ENCODE assay signal across 8 cellular contexts in the genomic region with DNA sequence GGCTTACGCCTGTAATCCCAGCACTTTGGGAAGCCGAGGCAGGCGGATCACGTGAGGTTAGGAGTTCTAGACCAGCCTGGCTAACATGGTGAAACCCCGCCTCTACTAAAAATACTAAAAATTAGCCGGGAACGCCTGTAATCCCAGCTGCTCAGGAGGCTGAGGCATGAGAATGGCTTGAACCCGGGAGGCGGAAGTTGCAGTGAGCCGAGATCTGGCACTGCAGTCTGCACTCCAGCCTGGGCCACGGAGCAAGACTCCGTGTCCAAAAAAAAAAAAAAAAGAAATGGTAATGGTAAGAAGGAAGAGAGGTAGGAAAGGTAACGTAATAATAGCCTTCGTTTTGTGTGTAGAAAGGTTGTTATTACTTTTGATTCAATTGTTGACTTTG. TPM values are rescaled to one million over a fixed set of nuclear protein-coding genes. Genes with fewer than 3 reads are reported as not detected.
A peak's percentile ranks its signal among the peaks of the same experiment; 100 is the strongest.
DNase-seq lines count a peak whose midpoint lies in the region; ATAC-seq and TF ChIP-seq lines count a peak whose summit lies in the region.

No MANE protein-coding gene starts in this region.

- H3K4me3 ChIP-seq in thyroid gland (replicated peaks in 1 of 3) = peak overlapping the region; percentile 69 to 94 (median 77)

- H3K27ac Mint-ChIP-seq in activated naive CD8-positive, alpha-beta T cell treated with anti-CD3 and anti-CD28 coated beads for 36 hours = peak overlapping the region; percentile 97

- intact Hi-C loops in Right ventricle myocardium inferior (cut with DNase I) = loop anchor here (2.0 to 10.0 kb wide), 4 partner anchors 38 to 266 kb away; partner anchors contain the start of genes MEIG1 and SUV39H2
- intact Hi-C loops in cardiac septum (cut with DNase I) = loop anchor here (2.0 to 5.0 kb wide), 3 partner anchors 40 to 237 kb away; partner anchors contain the start of genes DCLRE1C and SUV39H2
- intact Hi-C loops in thyroid gland (cut with DNase I) = no loop called here

- H3K9me3 Mint-ChIP-seq in activated naive CD8-positive, alpha-beta T cell treated with anti-CD3 and anti-CD28 coated beads for 36 hours = no peaks in the 10 kb centered on the region

- H3K9me3 ChIP-seq in thyroid gland = no peaks in the 10 kb centered on the region

- H3K36me3 Mint-ChIP-seq in activated naive CD8-positive, alpha-beta T cell treated with anti-CD3 and anti-CD28 coated beads for 36 hours = peaks cover 20% of the 10 kb centered on the region

- 10 to 11% methylated on average over 14 of the region's 14 CpGs for WGBS in thyroid gland, 2 donors

- DNase-seq in Right ventricle myocardium inferior (ENCODE audit: missing footprints) = peak; percentile 67
- no peak for DNase-seq in cardiac septum (ENCODE audit: low spot score)
- DNase-seq in activated naive CD8-positive, alpha-beta T cell treated with anti-CD3 and anti-CD28 coated beads for 36 hours = no peak
- DNase-seq in kidney tubule cell (ENCODE audit: low spot score) = peak; percentile 43
- DNase-seq in thyroid gland = no peak
- DNase-seq in caudate nucleus (lab: John Stamatoyannopoulos, UW) = no peak
- no peak for DNase-seq in cerebellar nuclear complex (lab: John Stamatoyannopoulos, UW)

- peak overlapping the region in 1 of 3 donors; percentile 68 for H3K27ac ChIP-seq in thyroid gland
- no peak overlapping the region for H3K27ac ChIP-seq in caudate nucleus (ENCODE audit: low read depth, low read length)

- peaks cover 17 to 21% of the 10 kb centered on the region in 2 donors for H3K36me3 ChIP-seq in thyroid gland

- no peaks in the 10 kb centered on the region for H3K27me3 ChIP-seq in thyroid gland

- no peaks in the 10 kb centered on the region for H3K27me3 Mint-ChIP-seq in activated naive CD8-positive, alpha-beta T cell treated with anti-CD3 and anti-CD28 coated beads for 36 hours

- peak overlapping the region; percentile 91 for H3K4me3 Mint-ChIP-seq in activated naive CD8-positive, alpha-beta T cell treated with anti-CD3 and anti-CD28 coated beads for 36 hours

- ATAC-seq in Right ventricle myocardium inferior (no peak), HG03460 (IDR thresholded peaks at IDR 0.05; ENCODE audit: unreplicated experiment) (no peak)

- H3K4me1 Mint-ChIP-seq in activated naive CD8-positive, alpha-beta T cell treated with anti-CD3 and anti-CD28 coated beads for 36 hours = peaks cover 17% of the 10 kb centered on the region

- TF ChIP-seq POLR2A in thyroid gland (IDR thresholded peaks at IDR 0.05) = no peak

- no peak for TF ChIP-seq CTCF in thyroid gland (IDR thresholded peaks at IDR 0.05)

- H3K4me1 ChIP-seq in thyroid gland = peaks cover 11 to 15% of the 10 kb centered on the region in 2 donors

RNA-seq across cellular contexts. Expression of gene HSPA14, which starts 1.2 kb away (rescaled TPM):
- total RNA-seq in Right ventricle myocardium inferior (7.6 TPM), cardiac septum (7.3 TPM), thyroid gland (10 to 100 TPM; 11.1 to 19.2 (median 16.7) TPM)
- total RNA-seq in activated naive CD8-positive, alpha-beta T cell treated with anti-CD3 and anti-CD28 coated beads for 36 hours = 10 to 100 TPM; 45.9 to 50.5 TPM

RNA-seq across cellular contexts. Expression of gene MSANTD7, which starts 1.2 kb away (rescaled TPM):
- 5.6 TPM for total RNA-seq in Right ventricle myocardium inferior
- 6.0 TPM for total RNA-seq in cardiac septum
- total RNA-seq in activated naive CD8-positive, alpha-beta T cell treated with anti-CD3 and anti-CD28 coated beads for 36 hours = 10 to 100 TPM; 26.4 to 26.5 TPM
- total RNA-seq in thyroid gland = 10 to 100 TPM in 3 of 4 donors, 1 to 10 TPM in 1; 9.0 to 14.6 (median 11.5) TPM

RNA-seq across cellular contexts. Expression of gene CDNF, which starts 1.5 kb away (rescaled TPM):
- total RNA-seq in Right ventricle myocardium inferior (1.9 TPM), cardiac septum (2.3 TPM), thyroid gland (1 to 10 TPM; 2.6 to 9.4 (median 3.8) TPM)
- total RNA-seq in activated naive CD8-positive, alpha-beta T cell treated with anti-CD3 and anti-CD28 coated beads for 36 hours = 1 to 10 TPM in 1 of 2 experiments, under 1 TPM in 1; 0.96 to 1.6 TPM

RNA-seq across cellular contexts. Expression of gene SUV39H2, which starts 39.4 kb away (rescaled TPM):
- total RNA-seq in Right ventricle myocardium inferior = 4.9 TPM
- 7.9 TPM for total RNA-seq in cardiac septum
- 10 to 100 TPM; 43.8 to 46.0 TPM for total RNA-seq in activated naive CD8-positive, alpha-beta T cell treated with anti-CD3 and anti-CD28 coated beads for 36 hours
- 1 to 10 TPM; 5.1 to 9.6 (median 8.7) TPM for total RNA-seq in thyroid gland

Comparison
In these comparisons a context has a peak if more than half of its experiments do, and no peak if none do; other contexts are left out.
1. DNase-seq: peak in Right ventricle myocardium inferior (single experiment) and kidney tubule cell (single experiment); none in cardiac septum (single experiment), activated naive CD8-positive, alpha-beta T cell treated with anti-CD3 and anti-CD28 coated beads for 36 hours (single experiment), thyroid gland (0 of 2), caudate nucleus (0 of 61) and cerebellar nuclear complex (0 of 2).